Comparison of ENCODE assay signal across 22 cellular contexts in genomic region chr3:179902061-179902460, GRCh38.
"Had no signal": no experiment of that assay in that cellular context is flagged by ENCODE, and none has a peak within 500 bp of the region (broad histone marks: within the 10 kb centered on the region; RNA-seq: fewer than 3 reads in every experiment).

No MANE protein-coding gene starts in this region.

- H3K4me3 ChIP-seq: Peyer's patch, SJCRH30, SK-N-MC had no signal

- DNase-seq: IMR-90, Karpas-422, KG1, MM.1S, NCI-H1092 treated with DMSO at 0.1 percent for 48 hours, NCI-H1436, NCI-H187, NCI-H2029, NCI-H2081 treated with DMSO at 0.1 percent for 48 hours, NCI-H2171, NCI-H226, NCI-H446, NCI-H510A, NCI-H524 treated with DMSO at 0.1 percent for 48 hours, PC-3, Peyer's patch, SHP77 treated with DMSO at 0.1 percent for 48 hours, SJCRH30, T-helper 1 cell had no signal

- H3K27me3 ChIP-seq: Peyer's patch, SJCRH30 had no signal

- ATAC-seq: HepG2, PC-3, Right ventricle myocardium inferior had no signal

- H3K9me3 ChIP-seq: Peyer's patch, SJCRH30 had no signal

- H3K4me1 ChIP-seq: Peyer's patch, SJCRH30 had no signal

- H3K27ac ChIP-seq: Peyer's patch, SJCRH30, SK-N-MC had no signal

- H3K36me3 ChIP-seq: Peyer's patch, SJCRH30 had no signal
